ENCODE assay signal across 15 cellular contexts in the genomic region with DNA sequence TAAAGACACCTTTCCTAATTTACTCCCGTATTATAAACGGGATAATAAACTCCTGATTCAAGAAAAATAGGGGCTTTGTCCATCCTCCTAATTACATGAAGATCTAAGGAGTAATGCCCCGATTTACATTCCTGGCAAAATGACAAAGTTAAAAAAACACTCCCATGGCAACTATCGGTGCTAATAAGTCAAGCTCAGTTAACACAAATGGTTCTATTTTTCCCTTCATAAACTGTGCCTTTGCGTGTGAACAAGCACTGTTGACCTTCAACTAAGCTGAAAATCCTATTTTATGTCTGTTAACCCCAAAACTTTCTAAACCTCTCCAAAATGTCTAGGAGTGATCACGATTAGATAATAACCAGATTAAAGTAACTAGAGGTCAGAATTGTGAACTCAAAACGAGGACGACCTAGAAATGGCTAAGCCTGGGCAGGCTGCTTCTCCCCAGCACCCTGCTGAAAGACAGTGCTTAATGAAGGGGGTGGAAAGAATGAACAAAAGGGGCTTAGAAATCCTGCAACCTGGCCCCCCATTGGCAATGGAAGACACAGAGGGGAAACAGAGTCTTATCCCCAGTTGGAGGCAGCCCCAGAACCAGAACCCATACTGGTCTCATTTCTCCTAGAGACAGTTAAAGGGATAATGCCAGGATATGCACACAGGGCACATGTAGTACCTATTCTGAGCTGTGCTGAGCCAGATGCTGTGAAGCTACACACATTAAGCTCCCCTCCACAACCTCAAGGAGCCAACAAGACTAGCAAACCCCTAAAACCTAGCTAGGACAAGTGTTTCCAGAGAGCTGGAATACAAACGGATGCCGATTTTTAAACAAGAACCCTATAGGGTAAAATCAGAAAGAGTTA. TPM values are rescaled to one million over a fixed set of nuclear protein-coding genes. Genes with fewer than 3 reads are reported as not detected.
DNase-seq lines count a peak whose midpoint lies in the region; ATAC-seq, FAIRE-seq and TF ChIP-seq lines count a peak whose summit lies in the region.
"Had no signal": no experiment of that assay in that cellular context is flagged by ENCODE, and none has a peak within 500 bp of the region (broad histone marks: within the 10 kb centered on the region; RNA-seq: fewer than 3 reads in every experiment).

No MANE protein-coding gene starts in this region.

- ATAC-seq in A549 = peak; percentile 77 to 78; a peak in 4 of 6 replicates
- no peak for ATAC-seq in HG02840 (IDR thresholded peaks at IDR 0.05; ENCODE audit: low FRiP score, unreplicated experiment)
- ATAC-seq in HG02852 (IDR thresholded peaks at IDR 0.05; ENCODE audit: unreplicated experiment) = no peak
- ATAC-seq: activated CD4-positive, CD25-positive, alpha-beta regulatory T cell treated with anti-CD3 and anti-CD28 coated beads, Interleukin-2, amount 50 U/mL, for 24 hours had no signal

- no peak overlapping the region for H3K4me2 ChIP-seq in A549

- CTCF ChIA-PET in A549 (lab: Yijun Ruan, JAX) = interaction anchor here (0.9 to 3.5 kb wide), 3 partner anchors 12 to 122 kb away, joined by 3 to 13 read pairs (median 5); no protein-coding TSS in a partner anchor

- WGBS in A549 (ENCODE audit: missing lambda C conversion rate) = 71% methylated on average over 10 of the region's 10 CpGs
- WGBS in small intestine, 3 donors = 30 to 59% (median 43%) methylated on average over 10 of the region's 10 CpGs
- 38 to 43% (median 40%) methylated on average over 10 of the region's 10 CpGs for WGBS in stomach, 5 donors

- H3K36me3 ChIP-seq in HUES48 (ENCODE audit: control insufficient read depth, insufficient read depth, low read length) (no peaks in the 10 kb centered on the region), WERI-Rb-1 (no peaks in the 10 kb centered on the region), iPS-20b (ENCODE audit: insufficient read depth, low read depth, low read length) (no peaks in the 10 kb centered on the region), small intestine (ENCODE audit: control insufficient read depth in 2 of 2, insufficient read depth in 2 of 2, low read length in 2 of 2) (no peaks in the 10 kb centered on the region), stomach (no peaks in the 10 kb centered on the region)
- H3K36me3 ChIP-seq: HAP-1, thoracic aorta had no signal

- H3K9ac ChIP-seq in HUES48 (ENCODE audit: low read depth, low read length) (no peak overlapping the region), iPS-20b (ENCODE audit: low read depth, low read length) (0 out of 2 replicates have a peak overlapping the region, but pooled peaks have one; percentile 1)

- DNase-seq in A549 (ENCODE audit: low read depth in 1 of 2, low spot score in 1 of 2) = no peak
- DNase-seq in WERI-Rb-1 = peak; percentile 46
- DNase-seq in small intestine = no peak
- no peak for DNase-seq in stomach
- DNase-seq: NCI-H2107, occipital lobe had no signal

- intact Hi-C loops in stomach (cut with DNase I; ENCODE audit: low total_unique reads) = no loop called here

- H3K4me1 ChIP-seq in A549 = peaks cover 22% of the 10 kb centered on the region
- peaks cover 20% of the 10 kb centered on the region for H3K4me1 ChIP-seq in HUES48 (ENCODE audit: control insufficient read depth, insufficient read depth, low read length)
- peaks cover 21% of the 10 kb centered on the region for H3K4me1 ChIP-seq in iPS-20b (ENCODE audit: insufficient read depth, low read length)
- no peaks in the 10 kb centered on the region for H3K4me1 ChIP-seq in small intestine (ENCODE audit: control insufficient read depth in 2 of 2, insufficient read depth in 1 of 2, low read depth in 1 of 2, low read length in 1 of 2)
- peaks cover 10 to 35% (median 18%) of the 10 kb centered on the region in 4 donors for H3K4me1 ChIP-seq in stomach

- no peak for TF ChIP-seq EP300 in A549 (IDR thresholded peaks at IDR 0.05)
- TF ChIP-seq EP300 in stomach (IDR thresholded peaks at IDR 0.05) = no peak

- POLR2A ChIA-PET in A549 (lab: Yijun Ruan, JAX) = no interaction called here

- H3K27ac ChIP-seq in A549 = peak overlapping the region in 1 of 2 experiments; percentile 35; a peak in 2 of 6 replicates
- H3K27ac ChIP-seq in HUES48 (ENCODE audit: low read depth, low read length) = peak overlapping the region; percentile 55
- peak overlapping the region; percentile 56 for H3K27ac ChIP-seq in WERI-Rb-1
- H3K27ac ChIP-seq in iPS-20b (ENCODE audit: low read length) = no peak overlapping the region
- no peak overlapping the region for H3K27ac ChIP-seq in small intestine (ENCODE audit: low read depth in 1 of 2, low read length in 1 of 2)
- H3K27ac ChIP-seq in stomach = peak overlapping the region in 1 of 5 donors; percentile 36
- H3K27ac ChIP-seq: thoracic aorta had no signal

- H3K27me3 ChIP-seq in HUES48 (ENCODE audit: control insufficient read depth, insufficient read depth, low read length) (no peaks in the 10 kb centered on the region), WERI-Rb-1 (ENCODE audit: insufficient read depth, low read depth, severe bottlenecking) (no peaks in the 10 kb centered on the region), iPS-20b (ENCODE audit: insufficient read depth, low read length) (no peaks in the 10 kb centered on the region), small intestine (ENCODE audit: control insufficient read depth in 2 of 2, insufficient read depth in 2 of 2, low read length in 2 of 2) (no peaks in the 10 kb centered on the region), stomach (no peaks in the 10 kb centered on the region)

- no peak overlapping the region for H3K4me3 ChIP-seq in A549
- H3K4me3 ChIP-seq in HUES48 (ENCODE audit: low read depth, low read length) = no peak overlapping the region
- H3K4me3 ChIP-seq in WERI-Rb-1 (ENCODE audit: low read depth, low read length) = peak overlapping the region; percentile 11
- H3K4me3 ChIP-seq in iPS-20b (ENCODE audit: low read length) = no peak overlapping the region
- no peak overlapping the region for H3K4me3 ChIP-seq in small intestine (ENCODE audit: low read depth in 1 of 2, low read length in 2 of 2)
- no peak overlapping the region for H3K4me3 ChIP-seq in stomach
- H3K4me3 ChIP-seq: HAP-1, lung, thoracic aorta had no signal

- FAIRE-seq in A549 (lab: Jason Lieb, UNC) = peak; percentile 13
- FAIRE-seq in small intestine (lab: Jason Lieb, UNC) = no peak
- FAIRE-seq: colon had no signal

- TF ChIP-seq RAD21 in A549 (conservative IDR thresholded peaks at IDR 0.05 in 1 of 2, IDR thresholded peaks at IDR 0.05 in 1 of 2) = no peak

- no peak for TF ChIP-seq POLR2A in A549 (IDR thresholded peaks at IDR 0.05; ENCODE audit: low read length)
- TF ChIP-seq POLR2A in stomach (IDR thresholded peaks at IDR 0.05) = no peak

- no peak for TF ChIP-seq CTCF in A549 (IDR thresholded peaks at IDR 0.05)
- TF ChIP-seq CTCF in WERI-Rb-1 (IDR thresholded peaks at IDR 0.05; ENCODE audit: low read depth, low read length) = no peak
- no peak for TF ChIP-seq CTCF in stomach (IDR thresholded peaks at IDR 0.05)

- H3K9me3 ChIP-seq in A549 (no peaks in the 10 kb centered on the region), HUES48 (ENCODE audit: control insufficient read depth, insufficient read depth, low read length) (no peaks in the 10 kb centered on the region), WERI-Rb-1 (ENCODE audit: severe bottlenecking) (no peaks in the 10 kb centered on the region), iPS-20b (ENCODE audit: insufficient read depth, low read depth, low read length) (no peaks in the 10 kb centered on the region), small intestine (ENCODE audit: control insufficient read depth, low read depth) (no peaks in the 10 kb centered on the region), stomach (no peaks in the 10 kb centered on the region)
- H3K9me3 ChIP-seq: HAP-1, thoracic aorta had no signal

TF ChIP-seq in A549, 52 proteins besides CTCF, POLR2A, EP300 and RAD21 (continues in another document):
- TF ChIP-seq, protein P1, sequence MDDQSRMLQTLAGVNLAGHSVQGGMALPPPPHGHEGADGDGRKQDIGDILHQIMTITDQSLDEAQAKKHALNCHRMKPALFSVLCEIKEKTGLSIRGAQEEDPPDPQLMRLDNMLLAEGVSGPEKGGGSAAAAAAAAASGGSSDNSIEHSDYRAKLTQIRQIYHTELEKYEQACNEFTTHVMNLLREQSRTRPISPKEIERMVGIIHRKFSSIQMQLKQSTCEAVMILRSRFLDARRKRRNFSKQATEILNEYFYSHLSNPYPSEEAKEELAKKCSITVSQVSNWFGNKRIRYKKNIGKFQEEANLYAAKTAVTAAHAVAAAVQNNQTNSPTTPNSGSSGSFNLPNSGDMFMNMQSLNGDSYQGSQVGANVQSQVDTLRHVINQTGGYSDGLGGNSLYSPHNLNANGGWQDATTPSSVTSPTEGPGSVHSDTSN (IDR thresholded peaks at IDR 0.05) = no peak
- TF ChIP-seq ZNF302 (CRISPR knock-in tag; IDR thresholded peaks at IDR 0.05) (no peak), HDAC2 (IDR thresholded peaks at IDR 0.05) (no peak), HOXB5 (CRISPR knock-in tag; IDR thresholded peaks at IDR 0.05) (no peak), BHLHE40 (IDR thresholded peaks at IDR 0.05; ENCODE audit: low read depth, low read length) (no peak), ZSCAN20 (CRISPR knock-in tag; IDR thresholded peaks at IDR 0.05) (no peak), ZFP36 (IDR thresholded peaks at IDR 0.05; ENCODE audit: borderline replicate concordance, partially characterized antibody) (no peak), GATA3 (IDR thresholded peaks at IDR 0.05; ENCODE audit: borderline replicate concordance) (no peak), KDM5A (IDR thresholded peaks at IDR 0.05) (no peak)
- TF ChIP-seq, protein P2, sequence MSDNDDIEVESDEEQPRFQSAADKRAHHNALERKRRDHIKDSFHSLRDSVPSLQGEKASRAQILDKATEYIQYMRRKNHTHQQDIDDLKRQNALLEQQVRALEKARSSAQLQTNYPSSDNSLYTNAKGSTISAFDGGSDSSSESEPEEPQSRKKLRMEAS (IDR thresholded peaks at IDR 0.05) = no peak
- TF ChIP-seq, protein P3, sequence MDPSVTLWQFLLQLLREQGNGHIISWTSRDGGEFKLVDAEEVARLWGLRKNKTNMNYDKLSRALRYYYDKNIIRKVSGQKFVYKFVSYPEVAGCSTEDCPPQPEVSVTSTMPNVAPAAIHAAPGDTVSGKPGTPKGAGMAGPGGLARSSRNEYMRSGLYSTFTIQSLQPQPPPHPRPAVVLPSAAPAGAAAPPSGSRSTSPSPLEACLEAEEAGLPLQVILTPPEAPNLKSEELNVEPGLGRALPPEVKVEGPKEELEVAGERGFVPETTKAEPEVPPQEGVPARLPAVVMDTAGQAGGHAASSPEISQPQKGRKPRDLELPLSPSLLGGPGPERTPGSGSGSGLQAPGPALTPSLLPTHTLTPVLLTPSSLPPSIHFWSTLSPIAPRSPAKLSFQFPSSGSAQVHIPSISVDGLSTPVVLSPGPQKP (IDR thresholded peaks at IDR 0.05; ENCODE audit: low read depth, low read length) = no peak

RNA-seq across cellular contexts. Expression of a gene that starts 23.0 kb away (rescaled TPM):
- polyA plus RNA-seq in A549 (2011; rRNA removed) = 47.8 and 64.4 TPM in 2 replicates
- 14.3 and 15.8 TPM in 2 replicates for polyA plus RNA-seq in A549 (2012; cell fraction: cytosol; rRNA removed)
- polyA plus RNA-seq in A549 (2012; cell fraction: nucleus; rRNA removed) = 29.8 and 36.5 TPM in 2 replicates
- 11.3 to 13.1 TPM (median 12.4 TPM) in 3 replicates for polyA plus RNA-seq in A549 (2017; fragmentation: RNase III; extraction: RNeasy Plus Mini Kit Qiagen cat#74134 plus additional on column Dnase treatment)
- polyA minus RNA-seq in A549 (2011; rRNA and poly(A)+ RNA removed) = 101 and 106 TPM in 2 replicates
- 1 to 10 TPM; 1.4 to 5.1 (median 3.4) TPM for polyA plus RNA-seq in small intestine
- total RNA-seq in stomach = 10 to 100 TPM in 3 of 5 donors, 1 to 10 TPM in 2; 2.9 to 58.3 (median 12.9) TPM
- 1 to 10 TPM; 2.6 to 3.9 (median 2.8) TPM for polyA plus RNA-seq in stomach

Comparison
In these comparisons a context has a peak if more than half of its experiments do, and no peak if none do; other contexts are left out.
1. ATAC-seq: peak in A549 (2 of 2); none in HG02840 (single experiment) and HG02852 (single experiment).
2. H3K27ac ChIP-seq: peak in HUES48 (single experiment) and WERI-Rb-1 (single experiment); none in iPS-20b (single experiment) and small intestine (0 of 2).